8 cellular contexts compared by ENCODE assay signal in the genomic region with DNA sequence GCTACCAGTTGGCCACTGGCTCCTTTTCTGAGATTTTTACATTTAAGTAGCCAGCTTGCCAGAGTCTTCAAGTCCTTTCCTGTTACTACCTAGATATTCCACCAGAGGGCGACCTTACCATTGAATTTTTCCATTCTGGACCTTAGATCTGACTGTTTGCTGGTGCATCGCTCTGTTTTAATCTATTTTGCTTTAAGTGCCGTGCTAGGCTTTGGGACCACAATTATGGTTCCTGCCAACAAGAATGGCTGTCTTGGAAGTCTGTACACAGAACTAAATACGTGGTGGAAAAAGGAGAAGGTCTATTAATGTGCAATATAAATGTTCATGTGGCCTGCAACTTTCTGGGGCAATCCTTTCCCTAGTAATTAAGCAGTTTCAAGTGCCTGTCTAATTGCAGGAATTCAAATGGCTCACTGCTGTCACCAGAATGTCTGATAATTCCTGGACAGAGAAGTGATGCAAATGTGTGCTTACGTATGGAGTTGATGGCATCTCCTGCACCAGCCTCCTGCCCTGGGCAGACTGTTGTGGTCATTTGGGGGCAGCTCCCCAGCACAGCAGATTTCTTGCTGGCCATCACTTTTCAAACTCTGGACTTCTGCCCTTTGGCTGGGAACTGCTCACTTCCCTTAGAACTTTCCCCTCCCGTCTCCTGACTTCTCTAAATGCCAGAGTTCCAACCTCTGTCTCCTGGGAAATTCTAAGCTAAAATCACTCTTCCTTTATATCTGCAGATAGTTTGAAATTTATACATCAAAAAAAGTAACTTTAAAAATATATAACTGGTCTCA. TPM values are rescaled to one million over a fixed set of nuclear protein-coding genes. Genes with fewer than 3 reads are reported as not detected.
DNase-seq lines count a peak whose midpoint lies in the region; ATAC-seq, FAIRE-seq and TF ChIP-seq lines count a peak whose summit lies in the region.

No MANE protein-coding gene starts in this region.

- intact Hi-C loops in pancreas (cut with DNase I), result loop anchor here in 1 of 3 donors (5.0 kb wide), 1 partner anchor 232 kb away; no protein-coding TSS in a partner anchor

- no peak overlapping the region for H3K27ac ChIP-seq in pancreas

- no peaks in the 10 kb centered on the region for H3K9me3 ChIP-seq in pancreas

- peaks cover 17% of the 10 kb centered on the region for H3K4me1 Mint-ChIP-seq in activated naive CD4-positive, alpha-beta T cell treated with anti-CD3 and anti-CD28 coated beads, Interleukin-2, amount 10 ng/mL, durations not matched to agents 7 days and 5 days

- no peak for TF ChIP-seq EP300 in Ishikawa (IDR thresholded peaks at IDR 0.05; ENCODE audit: borderline replicate concordance)

- H3K4me1 ChIP-seq in pancreas, result peaks cover 0 to 11% (median 9%) of the 10 kb centered on the region in 3 donors

- ATAC-seq in pancreas, result peak; percentile 69 to 77 (median 74)
- no peak for ATAC-seq in GM18867 (IDR thresholded peaks at IDR 0.05; ENCODE audit: unreplicated experiment)

- H3K4me3 ChIP-seq in pancreas, result no peak overlapping the region

- no peaks in the 10 kb centered on the region for H3K36me3 Mint-ChIP-seq in activated naive CD4-positive, alpha-beta T cell treated with anti-CD3 and anti-CD28 coated beads, Interleukin-2, amount 10 ng/mL, durations not matched to agents 7 days and 5 days

- H3K27me3 Mint-ChIP-seq in activated naive CD4-positive, alpha-beta T cell treated with anti-CD3 and anti-CD28 coated beads, Interleukin-2, amount 10 ng/mL, durations not matched to agents 7 days and 5 days, result peaks cover 63% of the 10 kb centered on the region

- WGBS in pancreas, 2 donors, result 21 to 25% methylated on average over 6 of the region's 6 CpGs

- no peak overlapping the region for H3K4me3 Mint-ChIP-seq in activated naive CD4-positive, alpha-beta T cell treated with anti-CD3 and anti-CD28 coated beads, Interleukin-2, amount 10 ng/mL, durations not matched to agents 7 days and 5 days

- CTCF ChIA-PET in activated naive CD4-positive, alpha-beta T cell treated with anti-CD3 and anti-CD28 coated beads, Interleukin-2, amount 10 ng/mL, durations not matched to agents 7 days and 5 days (lab: Charles Lee), result interaction anchor here (0.6 to 1.7 kb wide), 20 partner anchors 11 to 240 kb away, joined by 3 to 8 read pairs (median 3); partner anchors contain the start of genes HLA-DPB1 and TAP2

- no peaks in the 10 kb centered on the region for H3K9me3 Mint-ChIP-seq in activated naive CD4-positive, alpha-beta T cell treated with anti-CD3 and anti-CD28 coated beads, Interleukin-2, amount 10 ng/mL, durations not matched to agents 7 days and 5 days

- peak; percentile 75 for TF ChIP-seq RAD21 in Ishikawa (IDR thresholded peaks at IDR 0.05; ENCODE audit: low read depth)

- no peaks in the 10 kb centered on the region for H3K27me3 ChIP-seq in pancreas

- no peak overlapping the region for H3K27ac Mint-ChIP-seq in activated naive CD4-positive, alpha-beta T cell treated with anti-CD3 and anti-CD28 coated beads, Interleukin-2, amount 10 ng/mL, durations not matched to agents 7 days and 5 days

- DNase-seq in DMS79 (lab: John Stamatoyannopoulos, UW) (peak; percentile 40), NOMO-1 treated with DMSO at 0.1 percent for 48 hours (lab: John Stamatoyannopoulos, UW; ENCODE audit: unreplicated experiment) (peak; percentile 89), glomerular endothelial cell (ENCODE audit: extremely low read depth, low read depth, low spot score) (peak; percentile 78), pancreas (peak in 3 of 6 donors; percentile 45 to 65 (median 47))
- peak; percentile 55 for DNase-seq in activated naive CD4-positive, alpha-beta T cell treated with anti-CD3 and anti-CD28 coated beads, Interleukin-2, amount 10 ng/mL, durations not matched to agents 7 days and 5 days
- no peak for DNase-seq in NK-92 treated with Interleukin-12 subunit alpha and Interleukin-12 subunit beta, amount 100 ng/mL, for 24 hours (lab: John Stamatoyannopoulos, UW)

- no peaks in the 10 kb centered on the region for H3K36me3 ChIP-seq in pancreas

- peak; percentile 73 to 82 (median 76) for TF ChIP-seq CTCF in pancreas (IDR thresholded peaks at IDR 0.05)

- no peak for FAIRE-seq in pancreas (lab: Jason Lieb, UNC)

TF ChIP-seq in Ishikawa, 13 proteins besides CTCF, POLR2A, EP300 and RAD21:
- no peak for TF ChIP-seq CREB1 (IDR thresholded peaks at IDR 0.05; ENCODE audit: low read depth)
- TF ChIP-seq YY1 (IDR thresholded peaks at IDR 0.05; ENCODE audit: low read depth), result no peak
- TF ChIP-seq NFIC (IDR thresholded peaks at IDR 0.05), result no peak
- no peak for TF ChIP-seq TEAD4 (IDR thresholded peaks at IDR 0.05)
- no peak for TF ChIP-seq REST (IDR thresholded peaks at IDR 0.05; ENCODE audit: low read depth)
- no peak for TF ChIP-seq EGR1 (IDR thresholded peaks at IDR 0.05)
- no peak for TF ChIP-seq ZBTB7A (IDR thresholded peaks at IDR 0.05; ENCODE audit: low read depth)
- TF ChIP-seq USF1 (IDR thresholded peaks at IDR 0.05), result no peak
- no peak for TF ChIP-seq TCF12 (IDR thresholded peaks at IDR 0.05; ENCODE audit: low read depth)
- no peak for TF ChIP-seq FOXM1 (IDR thresholded peaks at IDR 0.05; ENCODE audit: borderline replicate concordance, low read depth)
- no peak for TF ChIP-seq TAF1 (IDR thresholded peaks at IDR 0.05; ENCODE audit: low read depth)

RNA-seq across cellular contexts. Expression of gene HLA-DOA, which starts 5.6 kb away (rescaled TPM):
- total RNA-seq in glomerular endothelial cell, result not detected in 2 replicates
- 10 to 100 TPM in 1 of 6 donors, 1 to 10 TPM in 3, under 1 TPM in 2; 0.60 to 16.5 (median 2.2) TPM for total RNA-seq in pancreas
- under 1 TPM; 0.38 to 0.46 TPM for polyA plus RNA-seq in pancreas

RNA-seq across cellular contexts. Expression of gene BRD2, which starts 46.6 kb away (rescaled TPM):
- total RNA-seq in glomerular endothelial cell (116 and 138 TPM in 2 replicates), pancreas (10 to 100 TPM; 50.5 to 98.4 (median 80.2) TPM)
- polyA plus RNA-seq in pancreas, result 100 to 1,000 TPM in 1 of 2 donors, 10 to 100 TPM in 1; 94.3 to 128 TPM

RNA-seq across cellular contexts. Expression of gene HLA-DPA1, which starts 58.4 kb away (rescaled TPM):
- total RNA-seq in glomerular endothelial cell (7.3 and 12.8 TPM in 2 replicates), pancreas (100 to 1,000 TPM in 1 of 6 donors, 10 to 100 TPM in 2, 1 to 10 TPM in 3; 8.7 to 162 (median 13.5) TPM)
- polyA plus RNA-seq in pancreas, result 1 to 10 TPM; 5.5 to 9.1 TPM
